ENCODE assay signal across 9 cellular contexts in the genomic region with DNA sequence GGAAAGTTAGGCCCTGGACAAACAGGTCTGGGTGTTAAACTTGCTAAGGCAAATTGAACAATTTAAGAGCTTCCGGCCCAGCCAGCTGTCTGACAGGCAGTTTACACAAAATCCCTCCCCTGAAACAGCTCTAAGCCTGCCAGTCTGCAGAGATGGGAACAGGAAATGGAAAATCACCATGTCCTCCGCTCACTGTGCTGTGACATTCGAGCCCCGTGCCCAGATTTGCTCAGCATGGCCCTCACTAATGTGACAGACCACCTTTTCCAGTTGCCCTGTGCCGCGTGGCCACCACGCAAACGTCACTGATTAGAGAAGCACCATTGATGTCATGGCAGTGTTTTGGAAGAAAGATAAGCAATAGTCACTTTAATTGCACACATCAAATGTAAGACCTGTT. TPM values are rescaled to one million over a fixed set of nuclear protein-coding genes. Genes with fewer than 3 reads are reported as not detected.
A peak's percentile ranks its signal among the peaks of the same experiment; 100 is the strongest.
DNase-seq lines count a peak whose midpoint lies in the region; ATAC-seq and TF ChIP-seq lines count a peak whose summit lies in the region.
"Had no signal": no experiment of that assay in that cellular context is flagged by ENCODE, and none has a peak within 500 bp of the region (broad histone marks: within the 10 kb centered on the region; RNA-seq: fewer than 3 reads in every experiment).

No MANE protein-coding gene starts in this region.

- H3K4me2 ChIP-seq in skeletal muscle satellite cell (ENCODE audit: low read length), result peak overlapping the region; percentile 35
- H3K4me2 ChIP-seq: A549 had no signal

- H3K36me3 Mint-ChIP-seq in stimulated activated effector memory CD8-positive, alpha-beta T cell treated with anti-CD3 and anti-CD28 coated beads, Interleukin-12 subunit alpha, Interleukin-12 subunit beta, amount 100 ng/mL, for 72 hours, result no peaks in the 10 kb centered on the region

- no peak for ATAC-seq in stimulated activated effector memory CD8-positive, alpha-beta T cell treated with anti-CD3 and anti-CD28 coated beads, Interleukin-12 subunit alpha, Interleukin-12 subunit beta, amount 100 ng/mL, for 72 hours
- ATAC-seq: A549 had no signal

- H3K27ac Mint-ChIP-seq in stimulated activated effector memory CD8-positive, alpha-beta T cell treated with anti-CD3 and anti-CD28 coated beads, Interleukin-12 subunit alpha, Interleukin-12 subunit beta, amount 100 ng/mL, for 72 hours, result no peak overlapping the region

- no peak for TF ChIP-seq POLR2A in esophagus squamous epithelium (IDR thresholded peaks at IDR 0.05)

- intact Hi-C loops in esophagus squamous epithelium (cut with DNase I), result no loop called here

- H3K9me3 ChIP-seq in esophagus squamous epithelium, result no peaks in the 10 kb centered on the region
- H3K9me3 ChIP-seq in skeletal muscle satellite cell (replicated peaks; ENCODE audit: low read length), result no peaks in the 10 kb centered on the region
- H3K9me3 ChIP-seq: A549 had no signal

- H3K4me3 Mint-ChIP-seq in stimulated activated effector memory CD8-positive, alpha-beta T cell treated with anti-CD3 and anti-CD28 coated beads, Interleukin-12 subunit alpha, Interleukin-12 subunit beta, amount 100 ng/mL, for 72 hours, result no peak overlapping the region

- peak overlapping the region; percentile 70 to 82 (median 78) for H3K27ac ChIP-seq in esophagus squamous epithelium
- H3K27ac ChIP-seq: A549 had no signal

- H3K27me3 ChIP-seq in esophagus squamous epithelium, result no peaks in the 10 kb centered on the region
- no peaks in the 10 kb centered on the region for H3K27me3 ChIP-seq in skeletal muscle satellite cell (ENCODE audit: control insufficient read depth, insufficient read depth, low read length)

- 36 to 66% methylated on average over 6 to 8 of the region's 8 CpGs for WGBS in esophagus squamous epithelium, 2 donors

- no peak for TF ChIP-seq CTCF in esophagus squamous epithelium (IDR thresholded peaks at IDR 0.05)

- H3K4me1 ChIP-seq in esophagus squamous epithelium (peaks cover 12 to 42% (median 26%) of the 10 kb centered on the region in 3 donors), skeletal muscle satellite cell (ENCODE audit: control insufficient read depth, insufficient read depth, low read length) (peaks cover 20% of the 10 kb centered on the region)
- H3K4me1 ChIP-seq: A549 had no signal

- DNase-seq in NCI-H146 (lab: John Stamatoyannopoulos, UW) (peak; percentile 28), NCI-H146 treated with DMSO at 0.1 percent for 48 hours (lab: John Stamatoyannopoulos, UW; ENCODE audit: unreplicated experiment) (no peak), NCI-H1436 treated with DMSO at 0.1 percent for 48 hours (lab: John Stamatoyannopoulos, UW) (peak; percentile 36), esophagus squamous epithelium (lab: John Stamatoyannopoulos, UW) (no peak), HT-29 (ENCODE audit: low spot score) (no peak), putamen (ENCODE audit: low spot score) (no peak)
- DNase-seq in stimulated activated effector memory CD8-positive, alpha-beta T cell treated with anti-CD3 and anti-CD28 coated beads, Interleukin-12 subunit alpha, Interleukin-12 subunit beta, amount 100 ng/mL, for 72 hours (ENCODE audit: low spot score in 2 of 2), result no peak

- H3K9ac ChIP-seq in skeletal muscle satellite cell (ENCODE audit: low read depth, low read length), result no peak overlapping the region

- H3K4me3 ChIP-seq in esophagus squamous epithelium (no peak overlapping the region), skeletal muscle satellite cell (ENCODE audit: low read length) (peak overlapping the region; percentile 3)
- H3K4me3 ChIP-seq: A549 had no signal

- peaks cover 6% of the 10 kb centered on the region for H3K4me1 Mint-ChIP-seq in stimulated activated effector memory CD8-positive, alpha-beta T cell treated with anti-CD3 and anti-CD28 coated beads, Interleukin-12 subunit alpha, Interleukin-12 subunit beta, amount 100 ng/mL, for 72 hours

- H3K36me3 ChIP-seq in esophagus squamous epithelium (no peaks in the 10 kb centered on the region), skeletal muscle satellite cell (ENCODE audit: insufficient read depth, low read length) (no peaks in the 10 kb centered on the region)

- H3K9me3 Mint-ChIP-seq in stimulated activated effector memory CD8-positive, alpha-beta T cell treated with anti-CD3 and anti-CD28 coated beads, Interleukin-12 subunit alpha, Interleukin-12 subunit beta, amount 100 ng/mL, for 72 hours, result no peaks in the 10 kb centered on the region

RNA-seq across cellular contexts. Expression of a gene that starts 41.0 kb away (rescaled TPM):
- 1 to 10 TPM in 2 of 4 donors, under 1 TPM in 2; 0.04 to 3.0 (median 0.74) TPM for total RNA-seq in esophagus squamous epithelium
- total RNA-seq in skeletal muscle satellite cell (2012; rRNA removed), result 0.44 TPM in 1 of 2 replicates, not detected in the other
- total RNA-seq in HT-29 (2014; rRNA removed; shearing (Covaris generic)), result 7.9 and 9.1 TPM in 2 replicates

RNA-seq across cellular contexts. Expression of a gene that starts 42.1 kb away (rescaled TPM):
- total RNA-seq in esophagus squamous epithelium, result 1 to 10 TPM in 1 of 4 donors, not detected in 3; 7.2 TPM
- total RNA-seq in skeletal muscle satellite cell (2012; rRNA removed), result not detected in 2 replicates
- 2.2 and 2.9 TPM in 2 replicates for total RNA-seq in HT-29 (2014; rRNA removed; shearing (Covaris generic))

Comparison
In these comparisons a context has a peak if more than half of its experiments do, and no peak if none do; other contexts are left out.
1. DNase-seq: peak in NCI-H146 (single experiment) and NCI-H1436 treated with DMSO at 0.1 percent for 48 hours (single experiment); none in NCI-H146 treated with DMSO at 0.1 percent for 48 hours (single experiment), esophagus squamous epithelium (single experiment), HT-29 (single experiment), putamen (single experiment) and stimulated activated effector memory CD8-positive, alpha-beta T cell treated with anti-CD3 and anti-CD28 coated beads, Interleukin-12 subunit alpha, Interleukin-12 subunit beta, amount 100 ng/mL, for 72 hours (0 of 2).